8 cellular contexts compared by ENCODE assay signal in genomic region chr16:22948603-22949368, GRCh38.
DNase-seq lines count a peak whose midpoint lies in the region; ATAC-seq and TF ChIP-seq lines count a peak whose summit lies in the region.

No MANE protein-coding gene starts in this region.

- no peak overlapping the region for H3K27ac ChIP-seq in thoracic aorta

- H3K27me3 ChIP-seq in thoracic aorta (replicated peaks; ENCODE audit: insufficient read depth), result no peaks in the 10 kb centered on the region

- H3K27ac Mint-ChIP-seq in activated CD8-positive, alpha-beta T cell treated with anti-CD3 and anti-CD28 coated beads, Interleukin-2, amount 10 ng/mL, durations not matched to agents 7 days and 5 days, result no peak overlapping the region
- H3K27ac Mint-ChIP-seq in nephron progenitor cell, result no peak overlapping the region

- peak; percentile 73 for ATAC-seq in activated CD8-positive, alpha-beta T cell treated with anti-CD3 and anti-CD28 coated beads, Interleukin-2, amount 10 ng/mL, durations not matched to agents 7 days and 5 days
- ATAC-seq in thoracic aorta (ENCODE audit: insufficient number of reproducible peaks, low FRiP score, low read depth), result no peak
- ATAC-seq in GM18517 (IDR thresholded peaks at IDR 0.05; ENCODE audit: unreplicated experiment), result no peak

- H3K36me3 ChIP-seq in thoracic aorta, result no peaks in the 10 kb centered on the region

- H3K4me3 ChIP-seq in fibroblast of mammary gland (ENCODE audit: control insufficient read depth, low read depth, low read length) (no peak overlapping the region), thoracic aorta (peak overlapping the region; percentile 51)

- in situ Hi-C loops in ACHN (cut with HindIII; ENCODE audit: low pct_ligation_motif_present, low pct_unique_long_range_greater_than_20kb, low sequenced_read_pairs), result no loop called here

- H3K27me3 Mint-ChIP-seq in activated CD8-positive, alpha-beta T cell treated with anti-CD3 and anti-CD28 coated beads, Interleukin-2, amount 10 ng/mL, durations not matched to agents 7 days and 5 days (ENCODE audit: low read depth), result peaks cover 24% of the 10 kb centered on the region
- peaks cover 37% of the 10 kb centered on the region for H3K27me3 Mint-ChIP-seq in nephron progenitor cell (ENCODE audit: low read depth, poor library complexity)

- H3K4me1 Mint-ChIP-seq in activated CD8-positive, alpha-beta T cell treated with anti-CD3 and anti-CD28 coated beads, Interleukin-2, amount 10 ng/mL, durations not matched to agents 7 days and 5 days (ENCODE audit: low read depth), result peaks cover 6% of the 10 kb centered on the region
- H3K4me1 Mint-ChIP-seq in nephron progenitor cell, result peaks cover 7% of the 10 kb centered on the region

- peaks cover 3 to 9% of the 10 kb centered on the region in 2 donors for H3K4me1 ChIP-seq in thoracic aorta (ENCODE audit: control insufficient read depth in 1 of 2, low read depth in 2 of 2)

- no peaks in the 10 kb centered on the region for H3K36me3 Mint-ChIP-seq in activated CD8-positive, alpha-beta T cell treated with anti-CD3 and anti-CD28 coated beads, Interleukin-2, amount 10 ng/mL, durations not matched to agents 7 days and 5 days (ENCODE audit: low read depth)
- H3K36me3 Mint-ChIP-seq in nephron progenitor cell (ENCODE audit: low read depth), result no peaks in the 10 kb centered on the region

- no peaks in the 10 kb centered on the region for H3K9me3 Mint-ChIP-seq in activated CD8-positive, alpha-beta T cell treated with anti-CD3 and anti-CD28 coated beads, Interleukin-2, amount 10 ng/mL, durations not matched to agents 7 days and 5 days (ENCODE audit: insufficient read depth)
- H3K9me3 Mint-ChIP-seq in nephron progenitor cell, result no peaks in the 10 kb centered on the region

- POLR2A ChIA-PET in activated CD8-positive, alpha-beta T cell treated with anti-CD3 and anti-CD28 coated beads, Interleukin-2, amount 10 ng/mL, durations not matched to agents 7 days and 5 days (lab: Charles Lee), result no interaction called here

- CTCF ChIA-PET in activated CD8-positive, alpha-beta T cell treated with anti-CD3 and anti-CD28 coated beads, Interleukin-2, amount 10 ng/mL, durations not matched to agents 7 days and 5 days (lab: Charles Lee), result interaction anchor here (0.9 kb wide), 1 partner anchor 10 kb away, joined by 3 read pairs; no protein-coding TSS in a partner anchor

- H3K4me3 Mint-ChIP-seq in activated CD8-positive, alpha-beta T cell treated with anti-CD3 and anti-CD28 coated beads, Interleukin-2, amount 10 ng/mL, durations not matched to agents 7 days and 5 days, result no peak overlapping the region
- no peak overlapping the region for H3K4me3 Mint-ChIP-seq in nephron progenitor cell

- H3K9me3 ChIP-seq in thoracic aorta, result no peaks in the 10 kb centered on the region

- DNase-seq in ACHN (peak; percentile 66), NCI-H226 (peak; percentile 5), fibroblast of mammary gland (ENCODE audit: low read depth) (peak; percentile 75), nephron progenitor cell (peak; percentile 62), thoracic aorta (ENCODE audit: low spot score) (peak; percentile 33)
- DNase-seq in activated CD8-positive, alpha-beta T cell treated with anti-CD3 and anti-CD28 coated beads, Interleukin-2, amount 10 ng/mL, durations not matched to agents 7 days and 5 days, result peak; percentile 69

- TF ChIP-seq CTCF in GM12873 (IDR thresholded peaks at IDR 0.05; ENCODE audit: insufficient read depth, low read depth, low read length, missing control alignments), result peak; percentile 84
- TF ChIP-seq CTCF in fibroblast of mammary gland (conservative IDR thresholded peaks at IDR 0.05; ENCODE audit: control insufficient read depth, insufficient read depth, low read depth, low read length), result peak; percentile 82
- TF ChIP-seq CTCF in nephron progenitor cell (IDR thresholded peaks at IDR 0.05), result peak; percentile 57
- peak; percentile 79 for TF ChIP-seq CTCF in thoracic aorta (IDR thresholded peaks at IDR 0.05)

Comparison
In these comparisons a context has a peak if more than half of its experiments do, and no peak if none do; other contexts are left out.
1. DNase-seq: peak in every context shown above with its lines; median percentile 75 in fibroblast of mammary gland; 69 in activated CD8-positive, alpha-beta T cell treated with anti-CD3 and anti-CD28 coated beads, Interleukin-2, amount 10 ng/mL, durations not matched to agents 7 days and 5 days; 66 in ACHN; 62 in nephron progenitor cell; 33 in thoracic aorta; 5 in NCI-H226.